Comparison of ENCODE assay signal across 14 cellular contexts in the genomic region with DNA sequence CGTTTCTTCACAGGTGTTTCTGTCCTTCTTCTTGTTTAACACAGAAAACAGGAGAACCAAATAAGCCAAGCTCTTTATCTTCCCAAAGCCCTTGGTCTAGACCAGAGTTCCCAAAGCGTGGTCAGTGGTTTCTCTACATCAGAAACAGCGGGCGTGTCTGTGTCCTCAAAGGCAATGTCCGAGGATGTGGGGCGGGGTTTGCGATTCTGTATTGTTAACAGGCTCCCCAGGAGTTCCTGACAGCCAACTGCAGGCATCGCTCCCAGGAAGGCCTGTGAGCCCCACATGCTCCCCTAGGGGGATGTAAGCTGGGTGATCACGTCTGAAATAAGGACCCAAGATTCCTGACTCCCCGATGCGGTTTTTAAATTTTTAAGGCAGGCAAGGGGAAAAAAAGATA. TPM values are rescaled to one million over a fixed set of nuclear protein-coding genes. Genes with fewer than 3 reads are reported as not detected.
DNase-seq lines count a peak whose midpoint lies in the region; ATAC-seq and TF ChIP-seq lines count a peak whose summit lies in the region.
"Had no signal": no experiment of that assay in that cellular context is flagged by ENCODE, and none has a peak within 500 bp of the region (broad histone marks: within the 10 kb centered on the region; RNA-seq: fewer than 3 reads in every experiment).

No MANE protein-coding gene starts in this region.

- no peaks in the 10 kb centered on the region; the same call in 1 of the 2 replicates for H3K27me3 ChIP-seq in H9 (ENCODE audit: insufficient read depth, low read length)
- H3K27me3 ChIP-seq: suprapubic skin had no signal

- H3K4me1 Mint-ChIP-seq in CD14-positive monocyte (peaks cover 60% of the 10 kb centered on the region), H9 (peaks cover 11 to 12% of the 10 kb centered on the region in 2 experiments)
- peaks cover 8% of the 10 kb centered on the region for H3K4me1 Mint-ChIP-seq in activated T-helper 17 cell treated with anti-CD3 and anti-CD28 coated beads, Interleukin-2, amount 50 U/mL, for 72 hours

- H2AK5ac ChIP-seq in H9 (ENCODE audit: insufficient read length, low read length), result no peak overlapping the region

- intact Hi-C loops in CD14-positive monocyte (cut with micrococcal nuclease), result no loop called here
- intact Hi-C loops in mucosa of descending colon (cut with DNase I, micrococcal nuclease), result no loop called here

- no peak overlapping the region for H4K8ac ChIP-seq in H9 (replicated peaks; ENCODE audit: insufficient read length, low read depth, low read length)

- peaks cover 0 to 5% (median 0%) of the 10 kb centered on the region in 3 donors for H3K27me3 Mint-ChIP-seq in CD14-positive monocyte (ENCODE audit: low read depth in 3 of 3)
- H3K27me3 Mint-ChIP-seq in H9 (ENCODE audit: low read depth), result no peaks in the 10 kb centered on the region
- no peaks in the 10 kb centered on the region for H3K27me3 Mint-ChIP-seq in activated T-helper 17 cell treated with anti-CD3 and anti-CD28 coated beads, Interleukin-2, amount 50 U/mL, for 72 hours

- no peaks in the 10 kb centered on the region for H3K36me3 ChIP-seq in mucosa of descending colon (ENCODE audit: low read depth)

- DNase-seq in CD14-positive monocyte (ENCODE audit: low spot score), result no peak
- no peak for DNase-seq in H9
- DNase-seq in mucosa of descending colon, result peak in 1 of 3 donors; percentile 63
- no peak for DNase-seq in NCI-H2171 treated with DMSO at 0.1 percent for 48 hours (lab: John Stamatoyannopoulos, UW)
- DNase-seq: activated CD8-positive, alpha-beta memory T cell treated with anti-CD3 and anti-CD28 coated beads for 24 hours; amniotic stem cell; C1 segment of cervical spinal cord; foreskin fibroblast had no signal

- H3T11ph ChIP-seq in H9 (ENCODE audit: low read length), result no peak overlapping the region

- H3K4ac ChIP-seq in H9 (ENCODE audit: low read depth, low read length), result no peak overlapping the region

- no peak overlapping the region for H2AFZ ChIP-seq in H9 (ENCODE audit: low read length)

- H3K27ac Mint-ChIP-seq in CD14-positive monocyte, result peak overlapping the region; percentile 73 to 97 (median 88)
- H3K27ac Mint-ChIP-seq in H9, result peak overlapping the region in 2 of 3 experiments; percentile 3 to 61; a peak in 1 of 7 replicates
- H3K27ac Mint-ChIP-seq in activated T-helper 17 cell treated with anti-CD3 and anti-CD28 coated beads, Interleukin-2, amount 50 U/mL, for 72 hours, result peak overlapping the region; percentile 81

- H2BK12ac ChIP-seq in H9 (ENCODE audit: insufficient read length, low read depth, low read length), result no peak overlapping the region

- H3K27ac ChIP-seq in H9 (ENCODE audit: insufficient read length, low read depth, low read length), result no peak overlapping the region
- H3K27ac ChIP-seq: suprapubic skin had no signal

- no peak overlapping the region for H3K4me3 ChIP-seq in mucosa of descending colon
- H3K4me3 ChIP-seq: suprapubic skin had no signal

- H3K36me3 Mint-ChIP-seq in CD14-positive monocyte, result peaks cover 53 to 70% of the 10 kb centered on the region in 2 donors
- peaks cover 16 to 31% (median 22%) of the 10 kb centered on the region in 3 experiments; a peak in 6 of 7 replicates for H3K36me3 Mint-ChIP-seq in H9 (ENCODE audit: insufficient read depth in 1 of 3, low read depth in 3 of 3)
- peaks cover 55% of the 10 kb centered on the region for H3K36me3 Mint-ChIP-seq in activated T-helper 17 cell treated with anti-CD3 and anti-CD28 coated beads, Interleukin-2, amount 50 U/mL, for 72 hours (ENCODE audit: low read depth)

- no peak for ATAC-seq in activated T-helper 17 cell treated with anti-CD3 and anti-CD28 coated beads, Interleukin-2, amount 50 U/mL, for 72 hours (replicated peaks)
- ATAC-seq in mucosa of descending colon (peak; percentile 43), GM18909 (IDR thresholded peaks at IDR 0.05; ENCODE audit: poor library complexity, unreplicated experiment) (no peak), HG03175 (IDR thresholded peaks at IDR 0.05; ENCODE audit: unreplicated experiment) (no peak), GM18505 (IDR thresholded peaks at IDR 0.05; ENCODE audit: unreplicated experiment) (no peak)
- ATAC-seq: sciatic nerve had no signal

- no peak overlapping the region for H3K56ac ChIP-seq in H9 (ENCODE audit: insufficient read length, low read depth, low read length)

- H3K9me3 Mint-ChIP-seq in CD14-positive monocyte, result peaks cover 0 to 2% (median 0%) of the 10 kb centered on the region in 7 donors
- no peaks in the 10 kb centered on the region for H3K9me3 Mint-ChIP-seq in H9
- H3K9me3 Mint-ChIP-seq in activated T-helper 17 cell treated with anti-CD3 and anti-CD28 coated beads, Interleukin-2, amount 50 U/mL, for 72 hours, result no peaks in the 10 kb centered on the region

- no peak overlapping the region for H3K18ac ChIP-seq in H9 (ENCODE audit: insufficient read length, low read depth, low read length)

- H4K20me1 ChIP-seq in H9 (ENCODE audit: control insufficient read depth, insufficient read depth, insufficient read length), result no peaks in the 10 kb centered on the region

- no peak overlapping the region for H3K4me2 ChIP-seq in H9 (ENCODE audit: insufficient read depth, insufficient read length, low read length)

- H2BK15ac ChIP-seq in H9 (ENCODE audit: low read depth, low read length), result no peak overlapping the region

- no peak overlapping the region for H2BK120ac ChIP-seq in H9 (ENCODE audit: low read depth, low read length, poor library complexity, severe bottlenecking)

- H3K9ac ChIP-seq in H9 (ENCODE audit: extremely low read depth, insufficient read length, low read length), result no peak overlapping the region

- H3K79me2 ChIP-seq in H9 (ENCODE audit: insufficient read depth, low read length), result no peaks in the 10 kb centered on the region

- H3K9me3 ChIP-seq in H9 (ENCODE audit: control insufficient read depth, low read depth, low read length) (no peaks in the 10 kb centered on the region), mucosa of descending colon (no peaks in the 10 kb centered on the region)
- H3K9me3 ChIP-seq: suprapubic skin had no signal

- H3K4me1 ChIP-seq in H9 (ENCODE audit: insufficient read depth, low read length), result no peaks in the 10 kb centered on the region
- no peaks in the 10 kb centered on the region for H3K4me1 ChIP-seq in mucosa of descending colon (ENCODE audit: low read depth)

- H3K14ac ChIP-seq in H9 (ENCODE audit: insufficient read depth, low read length), result no peak overlapping the region; the same call in 1 of the 2 replicates

- H4K91ac ChIP-seq in H9 (ENCODE audit: insufficient read length, low read depth, low read length), result no peak overlapping the region

- no CpG with 5 or more reads among the region's 11 CpGs for WGBS in H9 (ENCODE audit: extremely low coverage, insufficient read length, low lambda C conversion rate)

- H2BK5ac ChIP-seq in H9 (ENCODE audit: insufficient read length, low read length), result no peak overlapping the region

- H3K23ac ChIP-seq in H9 (ENCODE audit: insufficient read length, low read depth, low read length), result no peak overlapping the region

- no peak overlapping the region for H4K5ac ChIP-seq in H9 (ENCODE audit: insufficient read length, low read depth, low read length)

- no peak for TF ChIP-seq POLR2A in GM18505 (IDR thresholded peaks at IDR 0.05; ENCODE audit: borderline replicate concordance, extremely low read depth, insufficient read depth, insufficient read length)

- no peaks in the 10 kb centered on the region for H3K79me1 ChIP-seq in H9 (ENCODE audit: insufficient read depth, low read depth, low read length, poor library complexity, severe bottlenecking)

- H3K23me2 ChIP-seq in H9 (ENCODE audit: insufficient read length, low read depth, low read length, poor library complexity, severe bottlenecking), result no peaks in the 10 kb centered on the region

- no peak overlapping the region for H2BK20ac ChIP-seq in H9 (ENCODE audit: low read depth, low read length, poor library complexity, severe bottlenecking)

- no peak overlapping the region for H3K4me3 Mint-ChIP-seq in CD14-positive monocyte
- no peak overlapping the region for H3K4me3 Mint-ChIP-seq in H9
- H3K4me3 Mint-ChIP-seq in activated T-helper 17 cell treated with anti-CD3 and anti-CD28 coated beads, Interleukin-2, amount 50 U/mL, for 72 hours, result no peak overlapping the region

- TF ChIP-seq CTCF in CD14-positive monocyte (IDR thresholded peaks at IDR 0.05), result no peak
- TF ChIP-seq CTCF in H9 (conservative IDR thresholded peaks at IDR 0.05), result peak; percentile 37; the same call in 2 of the 3 replicates
- TF ChIP-seq CTCF in mucosa of descending colon (IDR thresholded peaks at IDR 0.05), result no peak

RNA-seq across cellular contexts. Expression of gene SLC25A19, which starts 28.4 kb away (rescaled TPM):
- polyA plus RNA-seq in CD14-positive monocyte, result 10 to 100 TPM; 14.4 to 18.8 TPM
- total RNA-seq in H9 (2021) (24.2 and 27.2 TPM in 2 replicates), mucosa of descending colon (10 to 100 TPM; 15.5 to 20.0 (median 15.6) TPM)
- 100 to 1,000 TPM in 1 of 2 donors, 10 to 100 TPM in 1; 97.4 to 113 TPM for total RNA-seq in activated T-helper 17 cell treated with anti-CD3 and anti-CD28 coated beads, Interleukin-2, amount 50 U/mL, for 72 hours

RNA-seq across cellular contexts. Expression of gene MIF4GD, which starts 46.6 kb away (rescaled TPM):
- polyA plus RNA-seq in CD14-positive monocyte, result 100 to 1,000 TPM in 1 of 2 donors, 10 to 100 TPM in 1; 80.6 to 103 TPM
- 24.0 and 26.1 TPM in 2 replicates for total RNA-seq in H9 (2021)
- total RNA-seq in activated T-helper 17 cell treated with anti-CD3 and anti-CD28 coated beads, Interleukin-2, amount 50 U/mL, for 72 hours, result 10 to 100 TPM; 23.6 to 31.6 TPM
- total RNA-seq in mucosa of descending colon, result 10 to 100 TPM; 17.3 to 21.4 (median 19.1) TPM

RNA-seq across cellular contexts. Expression of gene MRPS7, which starts 56.0 kb away (rescaled TPM):
- polyA plus RNA-seq in CD14-positive monocyte, result 100 to 1,000 TPM; 101 to 122 TPM
- total RNA-seq in H9 (2021), result 93.7 and 97.4 TPM in 2 replicates
- total RNA-seq in activated T-helper 17 cell treated with anti-CD3 and anti-CD28 coated beads, Interleukin-2, amount 50 U/mL, for 72 hours, result 10 to 100 TPM; 53.6 to 83.2 TPM
- 10 to 100 TPM; 46.4 to 64.8 (median 59.5) TPM for total RNA-seq in mucosa of descending colon

RNA-seq across cellular contexts. Expression of gene GGA3, which starts 56.3 kb away (rescaled TPM):
- 10 to 100 TPM in 1 of 2 donors, 1 to 10 TPM in 1; 4.3 to 15.7 TPM for polyA plus RNA-seq in CD14-positive monocyte
- total RNA-seq in H9 (2021) (50.3 and 58.2 TPM in 2 replicates), mucosa of descending colon (10 to 100 TPM; 45.3 to 54.8 (median 49.3) TPM)
- total RNA-seq in activated T-helper 17 cell treated with anti-CD3 and anti-CD28 coated beads, Interleukin-2, amount 50 U/mL, for 72 hours, result 10 to 100 TPM; 63.2 to 71.9 TPM

Comparison
In these comparisons a context has a peak if more than half of its experiments do, and no peak if none do; other contexts are left out.
1. H3K27ac Mint-ChIP-seq: peak in every context shown above with its lines; median percentile 88 in CD14-positive monocyte; 81 in activated T-helper 17 cell treated with anti-CD3 and anti-CD28 coated beads, Interleukin-2, amount 50 U/mL, for 72 hours; 32 in H9.